Comparison of ENCODE assay signal across 14 cellular contexts in the genomic region with DNA sequence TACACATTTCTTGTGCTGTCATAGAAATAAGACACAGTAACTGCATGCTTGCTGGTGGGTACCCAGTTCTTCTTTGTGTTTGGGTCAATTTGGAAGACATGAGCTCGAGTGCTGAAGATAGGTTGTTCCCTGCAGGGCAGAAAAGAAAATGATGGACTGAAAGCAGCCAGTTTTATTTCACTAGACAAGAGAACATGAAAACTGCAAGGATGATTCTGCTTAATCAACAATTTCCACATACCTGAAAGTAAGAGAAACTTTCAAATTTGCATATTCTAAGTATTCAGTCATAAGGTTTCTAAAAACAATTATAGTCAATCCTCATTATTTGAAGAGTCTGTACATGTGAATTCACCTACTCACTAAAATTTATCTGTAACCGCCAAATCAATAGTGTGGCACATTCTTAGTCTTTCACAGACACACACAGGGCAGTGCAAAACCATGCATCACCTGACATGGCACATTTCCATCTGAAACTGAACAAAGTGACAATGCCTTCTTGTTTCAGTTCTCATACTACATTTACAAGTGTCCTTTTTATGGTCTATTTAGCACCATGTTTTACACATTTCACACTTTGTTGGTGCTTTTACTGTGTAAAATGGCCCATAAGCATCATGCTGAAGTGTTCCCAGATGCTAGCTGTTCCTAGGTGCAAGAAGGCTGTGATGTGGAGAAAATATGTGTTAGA. TPM values are rescaled to one million over a fixed set of nuclear protein-coding genes. Genes with fewer than 3 reads are reported as not detected.
DNase-seq lines count a peak whose midpoint lies in the region; ATAC-seq, FAIRE-seq and TF ChIP-seq lines count a peak whose summit lies in the region.
"Had no signal": no experiment of that assay in that cellular context is flagged by ENCODE, and none has a peak within 500 bp of the region (broad histone marks: within the 10 kb centered on the region; RNA-seq: fewer than 3 reads in every experiment).

No MANE protein-coding gene starts in this region.

- H4K20me1 ChIP-seq in HepG2 (ENCODE audit: insufficient read depth, low read length) (no peaks in the 10 kb centered on the region), GM23338 (replicated peaks; ENCODE audit: insufficient read depth) (0 out of 2 replicates have a peak, but pooled peaks cover 5% of the 10 kb centered on the region)

- H3K27me3 Mint-ChIP-seq in GM23338 (ENCODE audit: insufficient read depth, low read depth, poor library complexity), result no peaks in the 10 kb centered on the region
- H3K27me3 Mint-ChIP-seq: progenitor cell of endocrine pancreas had no signal

- peak overlapping the region; percentile 51; the same call in 1 of the 2 replicates for H3K27ac Mint-ChIP-seq in GM23338
- H3K27ac Mint-ChIP-seq: progenitor cell of endocrine pancreas had no signal

- CTCF ChIA-PET in HepG2 (lab: Yijun Ruan, JAX; ENCODE audit: low intra/inter-chr PET ratio, low total read pairs), result no interaction called here

- no peak for FAIRE-seq in HepG2 (lab: Jason Lieb, UNC)
- FAIRE-seq: endothelial cell of umbilical vein had no signal

- no peaks in the 10 kb centered on the region for H3K27me3 ChIP-seq in HepG2 (ENCODE audit: control insufficient read depth in 1 of 2, insufficient read depth in 2 of 2, low read length in 2 of 2)
- H3K27me3 ChIP-seq in right lobe of liver, result no peaks in the 10 kb centered on the region
- no peaks in the 10 kb centered on the region for H3K27me3 ChIP-seq in GM23338 (ENCODE audit: insufficient read depth)

- DNase-seq in HepG2 (ENCODE audit: low spot score), result no peak
- no peak for DNase-seq in right lobe of liver
- no peak for DNase-seq in GM23338 (ENCODE audit: low spot score)
- no peak for DNase-seq in DMS153 treated with DMSO at 0.1 percent for 48 hours (lab: John Stamatoyannopoulos, UW; ENCODE audit: unreplicated experiment)
- no peak for DNase-seq in COLO829 (ENCODE audit: low spot score)
- DNase-seq: midbrain; NCI-H226; stimulated activated CD4-positive, alpha-beta T cell treated with anti-CD3 and anti-CD28 coated beads, Interleukin-4, amount 100 ng/mL, for 1 hour had no signal

- intact Hi-C loops in HepG2 (cut with micrococcal nuclease; ENCODE audit: unreplicated experiment) (no loop called here), right lobe of liver (cut with DNase I) (no loop called here)

- H3K4me1 ChIP-seq in HepG2 (ENCODE audit: insufficient read depth, low read length), result no peaks in the 10 kb centered on the region
- no peaks in the 10 kb centered on the region for H3K4me1 ChIP-seq in right lobe of liver
- no peaks in the 10 kb centered on the region for H3K4me1 ChIP-seq in GM23338 (ENCODE audit: insufficient read depth)

- BruUV-seq in HepG2 (replicated peaks; lab: Mats Ljungman, UMichigan), result no TSS peak

- no peak for TF ChIP-seq POLR2A in HepG2 (IDR thresholded peaks at IDR 0.05; ENCODE audit: insufficient read depth in 1 of 2, low read depth in 2 of 2, low read length in 2 of 2)
- TF ChIP-seq POLR2A in right lobe of liver (IDR thresholded peaks at IDR 0.05), result no peak

- H3K79me2 ChIP-seq in HepG2 (ENCODE audit: insufficient read depth, low read length) (peaks cover 9% of the 10 kb centered on the region), GM23338 (replicated peaks; ENCODE audit: insufficient read depth) (peaks cover 47% of the 10 kb centered on the region)

- H3K9ac ChIP-seq in HepG2 (ENCODE audit: insufficient read depth, low read depth, low read length), result no peak overlapping the region

- H3K4me3 ChIP-seq in HepG2 (replicated peaks in 1 of 3; ENCODE audit: insufficient read depth in 1 of 3, low read depth in 2 of 3, low read length in 3 of 3), result no peak overlapping the region
- no peak overlapping the region for H3K4me3 ChIP-seq in right lobe of liver
- H3K4me3 ChIP-seq in GM23338, result no peak overlapping the region

- no peak for TF ChIP-seq RAD21 in HepG2 (CRISPR knock-in tag; IDR thresholded peaks at IDR 0.05)

- POLR2A ChIA-PET in HepG2 (lab: Yijun Ruan, JAX), result no interaction called here

- TF ChIP-seq EP300 in HepG2 (IDR thresholded peaks at IDR 0.05; ENCODE audit: low read depth in 2 of 2, low read length in 2 of 2) (no peak), HepG2 (CRISPR knock-in tag; IDR thresholded peaks at IDR 0.05; ENCODE audit: borderline replicate concordance) (no peak)

- TF ChIP-seq CTCF in HepG2 (CRISPR knock-in tag; IDR thresholded peaks at IDR 0.05), result no peak
- TF ChIP-seq CTCF in right lobe of liver (IDR thresholded peaks at IDR 0.05), result no peak
- no peak for TF ChIP-seq CTCF in GM23338 (conservative IDR thresholded peaks at IDR 0.05; ENCODE audit: low read depth in 2 of 2)

- H3K4me1 Mint-ChIP-seq in GM23338, result peaks cover 2% of the 10 kb centered on the region; the same call in 2 of the 3 replicates

- H3K36me3 Mint-ChIP-seq in GM23338 (ENCODE audit: low read depth), result peaks cover 9% of the 10 kb centered on the region; the same call in 2 of the 3 replicates

- H3K36me3 ChIP-seq in HepG2 (replicated peaks in 1 of 2; ENCODE audit: control insufficient read depth in 1 of 2, insufficient read depth in 2 of 2, low read length in 2 of 2) (peaks cover 4 to 10% of the 10 kb centered on the region in 2 experiments; a peak in 3 of 5 replicates), right lobe of liver (no peaks in the 10 kb centered on the region), GM23338 (ENCODE audit: insufficient read depth) (no peaks in the 10 kb centered on the region)

- H3F3A ChIP-seq in GM23338 (replicated peaks; ENCODE audit: low read depth), result no peaks in the 10 kb centered on the region

- H3K9me3 Mint-ChIP-seq in GM23338, result no peaks in the 10 kb centered on the region

- WGBS in HepG2 (ENCODE audit: low lambda C conversion rate), result 95% methylated on average over 2 of the region's 2 CpGs
- 84% methylated on average over 2 of the region's 2 CpGs for WGBS in right lobe of liver (ENCODE audit: insufficient coverage, low coverage, low lambda C conversion rate, missing lambda C conversion rate)

- no peak overlapping the region for H3K27ac ChIP-seq in HepG2 (ENCODE audit: extremely low read length, insufficient read depth, low read length)
- H3K27ac ChIP-seq in right lobe of liver, result no peak overlapping the region
- no peak overlapping the region for H3K27ac ChIP-seq in GM23338 (ENCODE audit: low read depth)
- H3K27ac ChIP-seq: HL-60 had no signal

- H2AFZ ChIP-seq in HepG2 (ENCODE audit: low read length), result no peak overlapping the region
- H2AFZ ChIP-seq in GM23338, result no peak overlapping the region

- H3K4me2 ChIP-seq in HepG2 (ENCODE audit: low read depth, low read length) (no peak overlapping the region), GM23338 (no peak overlapping the region)

- ATAC-seq in HepG2 (no peak), right lobe of liver (no peak), GM23338 (no peak), HG03439 (IDR thresholded peaks at IDR 0.05; ENCODE audit: unreplicated experiment) (peak; percentile 78), HG03460 (IDR thresholded peaks at IDR 0.05; ENCODE audit: unreplicated experiment) (no peak), GM18519 (IDR thresholded peaks at IDR 0.05; ENCODE audit: low FRiP score, unreplicated experiment) (no peak)

- H3K9me2 ChIP-seq in GM23338 (ENCODE audit: insufficient read depth), result no peaks in the 10 kb centered on the region

- in situ Hi-C loops in HepG2 (cut with HindIII; ENCODE audit: extremely low pct_ligation_motif_present, low pct_unique_long_range_greater_than_20kb), result loop anchor here (25.0 kb wide), 3 partner anchors 195 to 445 kb away; no protein-coding TSS in a partner anchor

- H3K9me3 ChIP-seq in HepG2 (ENCODE audit: low read length) (no peaks in the 10 kb centered on the region), right lobe of liver (no peaks in the 10 kb centered on the region)

- H3K4me3 Mint-ChIP-seq in GM23338, result no peak overlapping the region

TF ChIP-seq in HepG2, 621 proteins besides CTCF, POLR2A, EP300 and RAD21 (continues in another document):
- TF ChIP-seq ZNF282 (IDR thresholded peaks at IDR 0.05; ENCODE audit: partially characterized antibody), result no peak
- no peak for TF ChIP-seq HHEX (CRISPR knock-in tag; IDR thresholded peaks at IDR 0.05)
- no peak for TF ChIP-seq ZNF501 (CRISPR knock-in tag; IDR thresholded peaks at IDR 0.05)

TF ChIP-seq in GM23338, 12 proteins besides CTCF, POLR2A, EP300 and RAD21 (continues in another document):
- no peak for TF ChIP-seq JUNB (IDR thresholded peaks at IDR 0.05; ENCODE audit: unreplicated experiment)
- no peak for TF ChIP-seq STAT1 (IDR thresholded peaks at IDR 0.05; ENCODE audit: unreplicated experiment)
- no peak for TF ChIP-seq EZH2 (IDR thresholded peaks at IDR 0.05; ENCODE audit: low read depth, unreplicated experiment)

RNA-seq across cellular contexts. Expression of gene HOMER1, which starts 56.9 kb away (rescaled TPM):
- 24.8 and 31.4 TPM in 2 replicates for total RNA-seq in HepG2 (2016; rRNA removed; fragmentation: Illumina TruSeq; extraction: Trizol)
- total RNA-seq in HepG2 (2016; cell fraction: cytosol; rRNA removed; fragmentation: Illumina TruSeq; extraction: Trizol; ENCODE audit: low read depth), result 63.5 and 72.4 TPM in 2 replicates
- 23.8 and 29.0 TPM in 2 replicates for total RNA-seq in HepG2 (2016; cell fraction: insoluble cytoplasmic fraction; rRNA removed; fragmentation: Illumina TruSeq; extraction: Trizol)
- total RNA-seq in HepG2 (2016; cell fraction: membrane; rRNA removed; fragmentation: Illumina TruSeq; extraction: Trizol), result 36.4 and 39.5 TPM in 2 replicates
- total RNA-seq in HepG2 (2016; cell fraction: nucleus; rRNA removed; fragmentation: Illumina TruSeq; extraction: Trizol), result 18.7 and 22.3 TPM in 2 replicates
- 4.3 and 5.3 TPM in 2 replicates for polyA plus RNA-seq in HepG2 (2011; rRNA removed)
- 2.2 and 3.4 TPM in 2 replicates for polyA plus RNA-seq in HepG2 (2011; cell fraction: cytosol; rRNA removed)
- 2.8 and 4.3 TPM in 2 replicates for polyA plus RNA-seq in HepG2 (2011; cell fraction: nucleus; rRNA removed)
- polyA plus RNA-seq in HepG2 (2012), result 11.3 and 15.0 TPM in 2 replicates
- 1.2 and 1.7 TPM in 2 replicates for polyA plus RNA-seq in HepG2 (2016; cell fraction: cytosol; fragmentation: Illumina TruSeq; extraction: Trizol; ENCODE audit: low read depth)
- polyA plus RNA-seq in HepG2 (2016; cell fraction: insoluble cytoplasmic fraction; fragmentation: Illumina TruSeq; extraction: Trizol; ENCODE audit: low read depth), result 15.2 and 16.0 TPM in 2 replicates
- 7.1 and 7.5 TPM in 2 replicates for polyA plus RNA-seq in HepG2 (2016; cell fraction: membrane; fragmentation: Illumina TruSeq; extraction: Trizol; ENCODE audit: low read depth)
- polyA plus RNA-seq in HepG2 (2016; cell fraction: nucleus; fragmentation: Illumina TruSeq; extraction: Trizol; ENCODE audit: insufficient read depth, low read depth), result 11.2 and 12.4 TPM in 2 replicates
- 1.1 and 6.4 TPM in 2 replicates for polyA minus RNA-seq in HepG2 (2011; rRNA and poly(A)+ RNA removed; ENCODE audit: low replicate concordance)
- 20.0 and 24.9 TPM in 2 replicates for polyA minus RNA-seq in HepG2 (2011; cell fraction: cytosol; rRNA and poly(A)+ RNA removed)
- 44.4 and 53.0 TPM in 2 replicates for polyA minus RNA-seq in HepG2 (2011; cell fraction: nucleus; rRNA and poly(A)+ RNA removed)
- total RNA-seq in right lobe of liver, result 1 to 10 TPM in 4 of 6 experiments, under 1 TPM in 2; 0.26 to 1.7 (median 1.2) TPM
- total RNA-seq in GM23338 (2014; rRNA removed; shearing (Covaris generic)), result 45.1 and 46.3 TPM in 2 replicates
- 77.9 and 80.3 TPM in 2 replicates for polyA plus RNA-seq in GM23338 (2016; fragmentation: Nextera tagmentation; extraction: Ambion mirVana)

Comparison
In these comparisons a context has a peak if more than half of its experiments do, and no peak if none do; other contexts are left out.
1. RNA of gene HOMER1, which starts 56.9 kb away (total RNA-seq): 45.1 to 46.3 TPM in GM23338 and 18.7 to 72.4 TPM in HepG2; 0.26 to 1.7 TPM in right lobe of liver; every median in the first group is over 4 times any median in the second.